Comparison of ENCODE assay signal across 12 cellular contexts in the genomic region with DNA sequence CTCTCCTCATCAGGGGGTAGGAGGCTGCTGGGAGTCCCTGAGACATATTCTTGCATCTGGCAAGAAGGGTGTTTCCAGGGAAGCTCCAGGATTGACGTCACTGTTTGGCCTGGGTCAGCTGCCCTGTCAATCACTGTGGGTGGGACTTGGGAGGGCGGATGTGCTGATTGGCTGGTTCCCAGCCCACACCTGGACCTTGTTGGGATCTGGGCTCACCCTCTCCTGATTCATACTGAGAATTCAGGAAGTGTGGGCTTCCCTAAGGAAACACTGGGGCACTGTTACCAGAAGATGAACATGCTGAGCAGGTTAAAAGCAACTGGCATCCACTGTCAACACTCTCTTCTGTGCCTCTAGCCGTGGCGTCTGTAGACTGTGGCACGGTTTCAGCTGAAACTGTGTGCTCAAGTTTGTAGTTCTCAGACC. TPM values are rescaled to one million over a fixed set of nuclear protein-coding genes. Genes with fewer than 3 reads are reported as not detected.
A peak's percentile ranks its signal among the peaks of the same experiment; 100 is the strongest.
DNase-seq lines count a peak whose midpoint lies in the region; ATAC-seq and TF ChIP-seq lines count a peak whose summit lies in the region.
"Had no signal": no experiment of that assay in that cellular context is flagged by ENCODE, and none has a peak within 500 bp of the region (broad histone marks: within the 10 kb centered on the region; RNA-seq: fewer than 3 reads in every experiment).

No MANE protein-coding gene starts in this region.

- H3K79me1 ChIP-seq in IMR-90 (ENCODE audit: low read depth in 1 of 2, low read length in 2 of 2), result no peaks in the 10 kb centered on the region

- H3K9me3 Mint-ChIP-seq in CD14-positive monocyte, result no peaks in the 10 kb centered on the region
- no peaks in the 10 kb centered on the region for H3K9me3 Mint-ChIP-seq in CD4-positive, alpha-beta memory T cell
- H3K9me3 Mint-ChIP-seq: T-helper 1 cell treated with Interleukin-12 subunit alpha and Interleukin-12 subunit beta and Interleukin-4 antibody, amounts not matched to agents 30 μg/mL and 1 μg/mL, for 36 hours had no signal

- CTCF ChIA-PET in IMR-90 (lab: Yijun Ruan, JAX), result no interaction called here
- CTCF ChIA-PET in CD4-positive, alpha-beta memory T cell (lab: Charles Lee; ENCODE audit: partially characterized antibody), result no interaction called here

- H3K27me3 ChIP-seq in IMR-90 (ENCODE audit: control insufficient read depth, insufficient read depth, low read length), result peaks cover 14% of the 10 kb centered on the region; the same call in 1 of the 2 replicates
- H3K27me3 ChIP-seq in left lung, result no peaks in the 10 kb centered on the region
- no peaks in the 10 kb centered on the region for H3K27me3 ChIP-seq in CD4-positive, alpha-beta memory T cell (ENCODE audit: insufficient read depth, low read length)
- H3K27me3 ChIP-seq: BLaER1 had no signal

- dilution Hi-C loops in IMR-90 (cut with HindIII; ENCODE audit: low sequenced_read_pairs, unreplicated experiment), result no loop called here

- H3K27ac ChIP-seq in IMR-90 (ENCODE audit: insufficient read depth, low read length) (no peak overlapping the region), coronary artery (no peak overlapping the region), left lung (peak overlapping the region in 1 of 2 donors; percentile 46)
- H3K27ac ChIP-seq in CD4-positive, alpha-beta memory T cell (ENCODE audit: low read depth, low read length), result no peak overlapping the region
- H3K27ac ChIP-seq: BLaER1, parathyroid adenoma had no signal

- in situ Hi-C loops in IMR-90 (cut with MboI; ENCODE audit: low sequenced_read_pairs), result no loop called here

- H3K36me3 Mint-ChIP-seq in CD14-positive monocyte, result peaks cover 4 to 9% of the 10 kb centered on the region in 2 donors
- peaks cover 0 to 44% of the 10 kb centered on the region in 2 donors for H3K36me3 Mint-ChIP-seq in CD4-positive, alpha-beta memory T cell

- H4K91ac ChIP-seq in IMR-90 (ENCODE audit: insufficient read depth, low read depth, low read length), result no peak overlapping the region

- no peak overlapping the region for H3K18ac ChIP-seq in IMR-90 (ENCODE audit: low read depth, low read length)

- H3K4me1 ChIP-seq in IMR-90 (ENCODE audit: control insufficient read depth, insufficient read depth, low read length) (no peaks in the 10 kb centered on the region), left lung (peaks cover 0 to 25% of the 10 kb centered on the region in 2 donors)
- no peaks in the 10 kb centered on the region for H3K4me1 ChIP-seq in CD4-positive, alpha-beta memory T cell (ENCODE audit: insufficient read depth, low read length)
- H3K4me1 ChIP-seq: BLaER1, parathyroid adenoma had no signal

- no peak for TF ChIP-seq CTCF in CD14-positive monocyte (IDR thresholded peaks at IDR 0.05)
- TF ChIP-seq CTCF in IMR-90 (conservative IDR thresholded peaks at IDR 0.05; ENCODE audit: low read depth, low read length), result no peak
- no peak for TF ChIP-seq CTCF in coronary artery (IDR thresholded peaks at IDR 0.05)
- TF ChIP-seq CTCF in left lung (IDR thresholded peaks at IDR 0.05), result no peak

- TF ChIP-seq POLR2A in IMR-90 (IDR thresholded peaks at IDR 0.05; ENCODE audit: low read depth, low read length), result no peak

- no peak overlapping the region for H2AK5ac ChIP-seq in IMR-90 (ENCODE audit: low read depth, low read length)

- H2BK5ac ChIP-seq in IMR-90 (ENCODE audit: low read depth, low read length, poor library complexity, severe bottlenecking), result no peak overlapping the region

- DNase-seq in CD14-positive monocyte (ENCODE audit: low spot score) (peak; percentile 65), IMR-90 (peak; percentile 20), coronary artery (ENCODE audit: low spot score) (no peak), left lung (peak; percentile 82 to 83), posterior cingulate gyrus (no peak)
- no peak for DNase-seq in CD4-positive, alpha-beta memory T cell

- no peak overlapping the region for H3K9ac ChIP-seq in IMR-90 (ENCODE audit: low read depth, low read length)
- H3K9ac ChIP-seq: BLaER1, parathyroid adenoma had no signal

- no peak overlapping the region for H2BK120ac ChIP-seq in IMR-90 (ENCODE audit: low read depth, low read length)

- no peak for TF ChIP-seq RAD21 in IMR-90 (IDR thresholded peaks at IDR 0.05; ENCODE audit: low read length)

- H3K27me3 Mint-ChIP-seq in CD14-positive monocyte (ENCODE audit: low read depth in 3 of 3), result peaks cover 0 to 3% (median 2%) of the 10 kb centered on the region in 3 donors
- H3K27me3 Mint-ChIP-seq in CD4-positive, alpha-beta memory T cell, result peaks cover 2 to 3% of the 10 kb centered on the region in 2 donors
- H3K27me3 Mint-ChIP-seq: activated naive CD8-positive, alpha-beta T cell had no signal

- no peak overlapping the region for H4K5ac ChIP-seq in IMR-90 (ENCODE audit: low read depth, low read length)

- no TSS peak for BruUV-seq in IMR-90 (replicated peaks; lab: Mats Ljungman, UMichigan)

- peaks cover 54% of the 10 kb centered on the region for H3K4me1 Mint-ChIP-seq in CD14-positive monocyte
- H3K4me1 Mint-ChIP-seq in CD4-positive, alpha-beta memory T cell, result no peaks in the 10 kb centered on the region

- H3K9me1 ChIP-seq in IMR-90 (ENCODE audit: insufficient read depth, low read length), result no peaks in the 10 kb centered on the region

- intact Hi-C loops in CD14-positive monocyte (cut with micrococcal nuclease) (no loop called here), IMR-90 (cut with micrococcal nuclease) (no loop called here), left lung (cut with DNase I) (no loop called here), posterior cingulate gyrus (cut with DNase I) (no loop called here)
- intact Hi-C loops in CD4-positive, alpha-beta memory T cell (cut with micrococcal nuclease), result no loop called here

- H3K4ac ChIP-seq in IMR-90 (ENCODE audit: low read depth, low read length), result no peak overlapping the region

- H3K14ac ChIP-seq in IMR-90 (replicated peaks; ENCODE audit: low read depth, low read length), result no peak overlapping the region

- H4K20me1 ChIP-seq in IMR-90 (ENCODE audit: insufficient read depth, low read length), result no peaks in the 10 kb centered on the region
- H4K20me1 ChIP-seq: BLaER1 had no signal

- no peak for ATAC-seq in IMR-90 (ENCODE audit: low read depth)
- ATAC-seq in left lung, result peak; percentile 96
- no peak for ATAC-seq in HG02981 (IDR thresholded peaks at IDR 0.05; ENCODE audit: unreplicated experiment)
- ATAC-seq in GM21825 (IDR thresholded peaks at IDR 0.05; ENCODE audit: unreplicated experiment), result no peak

- H3K56ac ChIP-seq in IMR-90 (ENCODE audit: extremely low read depth, insufficient read depth, low read length), result no peak overlapping the region

- no peak overlapping the region for H2AFZ ChIP-seq in IMR-90 (replicated peaks; ENCODE audit: low read length, poor library complexity)
- H2AFZ ChIP-seq: parathyroid adenoma had no signal

- H3K4me2 ChIP-seq in IMR-90 (ENCODE audit: low read depth, low read length), result no peak overlapping the region
- H3K4me2 ChIP-seq: BLaER1 had no signal

- no peak overlapping the region for H2BK20ac ChIP-seq in IMR-90 (ENCODE audit: low read depth, low read length)

- peak overlapping the region in 4 of 7 donors; percentile 47 to 79 (median 63) for H3K27ac Mint-ChIP-seq in CD14-positive monocyte
- H3K27ac Mint-ChIP-seq in CD4-positive, alpha-beta memory T cell, result no peak overlapping the region
- H3K27ac Mint-ChIP-seq: activated naive CD8-positive, alpha-beta T cell; T-helper 1 cell treated with Interleukin-12 subunit alpha and Interleukin-12 subunit beta and Interleukin-4 antibody, amounts not matched to agents 30 μg/mL and 1 μg/mL, for 36 hours had no signal

- no peak overlapping the region for H4K8ac ChIP-seq in IMR-90 (ENCODE audit: low read depth in 2 of 2, low read length in 2 of 2)

- POLR2A ChIA-PET in IMR-90 (lab: Charles Lee; ENCODE audit: unreplicated experiment), result interaction anchor here (0.6 kb wide), 1 partner anchor 55 kb away, joined by 3 read pairs; a partner anchor contains a TSS
- POLR2A ChIA-PET in CD4-positive, alpha-beta memory T cell (lab: Charles Lee; ENCODE audit: partially characterized antibody), result no interaction called here

- 75% methylated on average over 4 of the region's 5 CpGs; no CpG with 5 or more reads in 1 of the 2 experiments for WGBS in IMR-90 (ENCODE audit: extremely low coverage in 2 of 2, insufficient read length in 1 of 2), 2 experiments

- no peak overlapping the region for H3K23ac ChIP-seq in IMR-90 (ENCODE audit: low read depth, low read length)

- H3K4me3 ChIP-seq in IMR-90 (ENCODE audit: insufficient read depth, low read depth, low read length), result no peak overlapping the region
- H3K4me3 ChIP-seq in coronary artery, result peak overlapping the region; percentile 25
- peak overlapping the region in 1 of 2 donors; percentile 15 for H3K4me3 ChIP-seq in left lung
- no peak overlapping the region for H3K4me3 ChIP-seq in CD4-positive, alpha-beta memory T cell (ENCODE audit: low read length in 2 of 2)
- H3K4me3 ChIP-seq: BLaER1 had no signal

- H3K9me3 ChIP-seq in IMR-90 (ENCODE audit: control insufficient read depth, insufficient read depth, low read length), result no peaks in the 10 kb centered on the region
- H3K9me3 ChIP-seq in left lung, result no peaks in the 10 kb centered on the region
- no peaks in the 10 kb centered on the region for H3K9me3 ChIP-seq in CD4-positive, alpha-beta memory T cell (ENCODE audit: control insufficient read depth in 1 of 2, low read length in 2 of 2)
- H3K9me3 ChIP-seq: BLaER1 had no signal

- no peak overlapping the region for H2AK9ac ChIP-seq in IMR-90 (replicated peaks; ENCODE audit: low read depth, low read length, poor library complexity)

- no peaks in the 10 kb centered on the region for H3K36me3 ChIP-seq in IMR-90 (ENCODE audit: control insufficient read depth, insufficient read depth, low read length)
- H3K36me3 ChIP-seq in left lung, result no peaks in the 10 kb centered on the region
- H3K36me3 ChIP-seq in CD4-positive, alpha-beta memory T cell (ENCODE audit: insufficient read depth, low read length), result no peaks in the 10 kb centered on the region
- H3K36me3 ChIP-seq: BLaER1 had no signal

- peak overlapping the region; percentile 75 to 91 for H3K4me3 Mint-ChIP-seq in CD14-positive monocyte
- H3K4me3 Mint-ChIP-seq in CD4-positive, alpha-beta memory T cell, result no peak overlapping the region
- H3K4me3 Mint-ChIP-seq: activated naive CD8-positive, alpha-beta T cell; T-helper 1 cell treated with Interleukin-12 subunit alpha and Interleukin-12 subunit beta and Interleukin-4 antibody, amounts not matched to agents 30 μg/mL and 1 μg/mL, for 36 hours had no signal

- H2BK15ac ChIP-seq in IMR-90 (ENCODE audit: low read depth, low read length), result no peak overlapping the region

RNA-seq across cellular contexts. Expression of a gene that starts 36.5 kb away (rescaled TPM):
- polyA plus RNA-seq in CD14-positive monocyte (1 to 10 TPM; 1.3 to 3.0 TPM), IMR-90 (2012; rRNA removed) (not detected in 2 replicates)
- total RNA-seq in IMR-90 (2012; rRNA removed) (not detected in 2 replicates), left lung (1 to 10 TPM; 6.0 to 7.3 TPM)
- polyA plus RNA-seq in IMR-90 (2012; cell fraction: cytosol; rRNA removed), result not detected in 2 replicates
- 0.16 and 0.28 TPM in 2 replicates for polyA plus RNA-seq in IMR-90 (2012; cell fraction: nucleus; rRNA removed; ENCODE audit: low replicate concordance)
- 1 to 10 TPM; 4.1 to 4.4 TPM for total RNA-seq in CD4-positive, alpha-beta memory T cell
- polyA plus RNA-seq in CD4-positive, alpha-beta memory T cell, result under 1 TPM in 1 of 2 donors, not detected in 1; 0.55 TPM

RNA-seq across cellular contexts. Expression of a gene that starts 54.5 kb away (rescaled TPM):
- 10 to 100 TPM; 18.1 to 18.3 TPM for polyA plus RNA-seq in CD14-positive monocyte
- 3.0 and 3.9 TPM in 2 replicates for total RNA-seq in IMR-90 (2012; rRNA removed)
- 3.3 and 3.9 TPM in 2 replicates for polyA plus RNA-seq in IMR-90 (2012; rRNA removed)
- polyA plus RNA-seq in IMR-90 (2012; cell fraction: cytosol; rRNA removed), result 0.86 and 1.9 TPM in 2 replicates
- 1.1 and 5.9 TPM in 2 replicates for polyA plus RNA-seq in IMR-90 (2012; cell fraction: nucleus; rRNA removed; ENCODE audit: low replicate concordance)
- total RNA-seq in left lung, result 10 to 100 TPM; 15.6 to 20.1 TPM
- total RNA-seq in CD4-positive, alpha-beta memory T cell, result 10 to 100 TPM; 43.7 to 44.1 TPM
- 10 to 100 TPM; 13.4 to 25.0 TPM for polyA plus RNA-seq in CD4-positive, alpha-beta memory T cell

RNA-seq across cellular contexts. Expression of a gene that starts 54.6 kb away (rescaled TPM):
- polyA plus RNA-seq in CD14-positive monocyte (1 to 10 TPM; 2.0 to 3.9 TPM), IMR-90 (2012; rRNA removed) (1.6 and 1.7 TPM in 2 replicates)
- total RNA-seq in IMR-90 (2012; rRNA removed) (2.7 and 4.7 TPM in 2 replicates), left lung (10 to 100 TPM in 1 of 2 donors, 1 to 10 TPM in 1; 7.3 to 13.4 TPM)
- polyA plus RNA-seq in IMR-90 (2012; cell fraction: cytosol; rRNA removed), result 0.57 and 1.7 TPM in 2 replicates
- polyA plus RNA-seq in IMR-90 (2012; cell fraction: nucleus; rRNA removed; ENCODE audit: low replicate concordance), result 1.1 and 1.7 TPM in 2 replicates
- 10 to 100 TPM; 13.2 to 15.0 TPM for total RNA-seq in CD4-positive, alpha-beta memory T cell
- 1 to 10 TPM; 2.2 to 2.8 TPM for polyA plus RNA-seq in CD4-positive, alpha-beta memory T cell

Comparison
In these comparisons a context has a peak if more than half of its experiments do, and no peak if none do; other contexts are left out.
1. DNase-seq: peak in CD14-positive monocyte (single experiment), IMR-90 (single experiment) and left lung (2 of 2); none in coronary artery (single experiment), posterior cingulate gyrus (0 of 10) and CD4-positive, alpha-beta memory T cell (0 of 5).
2. H3K27ac Mint-ChIP-seq: peak in CD14-positive monocyte (4 of 7); none in CD4-positive, alpha-beta memory T cell (0 of 7).
3. H3K4me3 Mint-ChIP-seq: peak in CD14-positive monocyte (2 of 2); none in CD4-positive, alpha-beta memory T cell (0 of 8).